Comparison of ENCODE assay signal across 1 cellular context in genomic region chr4:173547889-173548288, GRCh38.
A peak's percentile ranks its signal among the peaks of the same experiment; 100 is the strongest.
TF ChIP-seq lines count a peak whose summit lies in the region.

No MANE protein-coding gene starts in this region.

TF ChIP-seq in HepG2, 621 proteins besides CTCF, POLR2A, EP300 and RAD21:
- TF ChIP-seq MAFK (conservative IDR thresholded peaks at IDR 0.05 in 1 of 2, IDR thresholded peaks at IDR 0.05 in 1 of 2; ENCODE audit: low read length in 2 of 2) = peak; percentile 37 to 38; a peak in 2 of 4 replicates
- TF ChIP-seq MIER3 (CRISPR knock-in tag; IDR thresholded peaks at IDR 0.05; ENCODE audit: borderline replicate concordance) = no peak
TF ChIP-seq in HepG2: peak in this region for 1.
